ENCODE assay signal across 14 cellular contexts in the genomic region with DNA sequence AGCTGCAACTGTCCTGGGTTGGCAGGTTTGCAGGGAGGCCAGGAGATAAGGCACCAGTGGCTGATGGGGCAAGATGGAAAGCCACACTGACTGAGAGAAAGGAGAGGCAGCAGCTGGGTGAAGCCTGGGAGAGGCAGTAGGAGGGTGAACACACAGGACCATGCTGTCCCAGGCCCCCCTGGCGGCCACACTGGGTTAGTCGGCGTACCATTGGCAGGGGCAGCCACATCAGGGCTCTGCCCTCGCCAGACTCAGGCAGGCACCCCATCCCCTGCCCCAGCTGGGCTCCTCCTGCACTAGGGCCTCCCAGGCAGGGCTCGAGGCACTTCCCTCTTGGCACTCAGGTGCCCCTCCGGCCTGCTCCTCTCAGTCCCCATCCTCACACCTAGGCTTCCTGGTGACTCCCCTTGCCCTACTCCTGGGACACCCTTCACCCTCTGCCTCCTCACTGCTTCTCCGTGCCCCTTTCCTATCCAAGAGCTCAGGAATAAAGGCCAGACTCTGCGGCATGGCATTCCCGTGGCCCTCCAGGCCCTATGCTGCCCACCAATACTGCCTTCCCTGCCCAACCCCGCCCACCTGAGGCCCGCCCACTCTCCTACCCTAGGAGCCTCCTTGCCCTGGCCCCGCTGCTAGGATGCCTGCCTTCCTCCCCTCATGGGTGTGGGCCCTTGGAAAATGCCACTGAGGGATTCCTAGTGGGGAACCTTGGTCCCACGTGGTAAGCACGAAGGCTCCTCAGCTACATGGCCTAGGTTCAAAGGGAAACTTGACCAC. TPM values are rescaled to one million over a fixed set of nuclear protein-coding genes. Genes with fewer than 3 reads are reported as not detected.
DNase-seq lines count a peak whose midpoint lies in the region; ATAC-seq and TF ChIP-seq lines count a peak whose summit lies in the region.
"Had no signal": no experiment of that assay in that cellular context is flagged by ENCODE, and none has a peak within 500 bp of the region (broad histone marks: within the 10 kb centered on the region; RNA-seq: fewer than 3 reads in every experiment).

No MANE protein-coding gene starts in this region.

- peaks cover 28% of the 10 kb centered on the region for H3K4me1 Mint-ChIP-seq in activated CD8-positive, alpha-beta T cell treated with anti-CD3 and anti-CD28 coated beads for 36 hours (ENCODE audit: low read depth)

- no peak overlapping the region for H3K4me3 Mint-ChIP-seq in activated CD8-positive, alpha-beta T cell treated with anti-CD3 and anti-CD28 coated beads for 36 hours
- H3K4me3 Mint-ChIP-seq: B cell had no signal

- no peak overlapping the region for H3K4me3 ChIP-seq in BE2C (ENCODE audit: low read depth, low read length)
- H3K4me3 ChIP-seq in HEK293 (ENCODE audit: low read depth, low read length): no peak overlapping the region
- no peak overlapping the region for H3K4me3 ChIP-seq in lower lobe of right lung
- H3K4me3 ChIP-seq: ovary had no signal

- H3K36me3 ChIP-seq in BE2C (no peaks in the 10 kb centered on the region), HEK293 (ENCODE audit: control insufficient read depth in 2 of 2, insufficient read depth in 1 of 2, low read length in 2 of 2) (peaks cover 0 to 7% of the 10 kb centered on the region in 2 experiments; a peak in 1 of 3 replicates), lower lobe of right lung (no peaks in the 10 kb centered on the region)
- H3K36me3 ChIP-seq: ovary had no signal

- H3K27me3 ChIP-seq in BE2C (no peaks in the 10 kb centered on the region), lower lobe of right lung (ENCODE audit: low read depth) (no peaks in the 10 kb centered on the region)
- H3K27me3 ChIP-seq: ovary had no signal

- peak overlapping the region; percentile 75 for H3K27ac Mint-ChIP-seq in activated CD8-positive, alpha-beta T cell treated with anti-CD3 and anti-CD28 coated beads for 36 hours
- H3K27ac Mint-ChIP-seq: B cell had no signal

- H3K4me1 ChIP-seq in BE2C: no peaks in the 10 kb centered on the region
- no peaks in the 10 kb centered on the region for H3K4me1 ChIP-seq in HEK293 (ENCODE audit: control insufficient read depth, insufficient read depth, low read length)
- peaks cover 24% of the 10 kb centered on the region for H3K4me1 ChIP-seq in lower lobe of right lung

- H3K27ac ChIP-seq in HEK293 (ENCODE audit: extremely low read depth, low read depth, low read length) (no peak overlapping the region), lower lobe of right lung (no peak overlapping the region)
- H3K27ac ChIP-seq: ovary had no signal

- ATAC-seq in activated CD8-positive, alpha-beta T cell treated with anti-CD3 and anti-CD28 coated beads for 36 hours: no peak
- ATAC-seq in lower lobe of right lung (no peak), GM21576 (IDR thresholded peaks at IDR 0.05; ENCODE audit: unreplicated experiment) (no peak)

- TF ChIP-seq CTCF in BE2C (IDR thresholded peaks at IDR 0.05; ENCODE audit: low read depth, low read length): 0 out of 2 replicates have a peak, but pooled peaks have one; percentile 8
- no peak for TF ChIP-seq CTCF in HEK293 (tag by site-specific recombination; IDR thresholded peaks at IDR 0.05)
- no peak for TF ChIP-seq CTCF in activated CD8-positive, alpha-beta T cell treated with anti-CD3 and anti-CD28 coated beads for 36 hours (IDR thresholded peaks at IDR 0.05)
- TF ChIP-seq CTCF in lower lobe of right lung (IDR thresholded peaks at IDR 0.05): no peak

- H3K27me3 Mint-ChIP-seq in activated CD8-positive, alpha-beta T cell treated with anti-CD3 and anti-CD28 coated beads for 36 hours: no peaks in the 10 kb centered on the region
- H3K27me3 Mint-ChIP-seq: B cell had no signal

- H3K9me3 ChIP-seq in BE2C (no peaks in the 10 kb centered on the region), HEK293 (ENCODE audit: control insufficient read depth, insufficient read depth, low read depth, low read length) (no peaks in the 10 kb centered on the region), lower lobe of right lung (no peaks in the 10 kb centered on the region)
- H3K9me3 ChIP-seq: ovary had no signal

- DNase-seq in BE2C (no peak), lower lobe of right lung (peak; percentile 41), hepatic stellate cell (ENCODE audit: low spot score) (no peak), OCI-M2 (lab: John Stamatoyannopoulos, UW; ENCODE audit: unreplicated experiment) (no peak)
- no peak for DNase-seq in activated CD8-positive, alpha-beta T cell treated with anti-CD3 and anti-CD28 coated beads for 36 hours
- no peak for DNase-seq in stimulated activated CD4-positive, alpha-beta T cell treated with anti-CD3 and anti-CD28 coated beads, Interleukin-1b, Interleukin-23, amount 100 ng/mL, for 48 hours
- DNase-seq: activated effector memory CD4-positive, alpha-beta T cell treated with anti-CD3 and anti-CD28 coated beads, Interleukin-2, amount 50 U/mL, for 16 hours; DMS79 treated with DMSO at 0.1 percent for 48 hours; NCI-H2081; substantia nigra had no signal

- POLR2A ChIA-PET in HEK293 (lab: Yijun Ruan, JAX): no interaction called here
- POLR2A ChIA-PET in activated CD8-positive, alpha-beta T cell treated with anti-CD3 and anti-CD28 coated beads for 36 hours (lab: Charles Lee): interaction anchor here (2.3 kb wide), 1 partner anchor 29 kb away, joined by 10 read pairs; a partner anchor contains a TSS

- CTCF ChIA-PET in HEK293 (lab: Yijun Ruan, JAX): interaction anchor here (0.6 to 1.2 kb wide), 2 partner anchors 8 to 16 kb away, joined by 3 read pairs; no protein-coding TSS in a partner anchor
- CTCF ChIA-PET in activated CD8-positive, alpha-beta T cell treated with anti-CD3 and anti-CD28 coated beads for 36 hours (lab: Charles Lee): interaction anchor here (1.2 to 2.2 kb wide), 3 partner anchors 29 to 84 kb away, joined by 5 to 10 read pairs (median 5); no protein-coding TSS in a partner anchor

- no peaks in the 10 kb centered on the region for H3K36me3 Mint-ChIP-seq in activated CD8-positive, alpha-beta T cell treated with anti-CD3 and anti-CD28 coated beads for 36 hours (ENCODE audit: low read depth)

- intact Hi-C loops in activated CD8-positive, alpha-beta T cell treated with anti-CD3 and anti-CD28 coated beads for 36 hours (cut with micrococcal nuclease): no loop called here
- intact Hi-C loops in lower lobe of right lung (cut with DNase I): no loop called here

- no peaks in the 10 kb centered on the region for H3K9me3 Mint-ChIP-seq in activated CD8-positive, alpha-beta T cell treated with anti-CD3 and anti-CD28 coated beads for 36 hours

TF ChIP-seq in HEK293, 187 proteins besides CTCF, POLR2A, EP300 and RAD21:
- TF ChIP-seq EGR2 (tag by site-specific recombination; IDR thresholded peaks at IDR 0.05; ENCODE audit: low read depth): 0 out of 2 replicates have a peak, but pooled peaks have one; percentile 11
- TF ChIP-seq, protein P1, sequence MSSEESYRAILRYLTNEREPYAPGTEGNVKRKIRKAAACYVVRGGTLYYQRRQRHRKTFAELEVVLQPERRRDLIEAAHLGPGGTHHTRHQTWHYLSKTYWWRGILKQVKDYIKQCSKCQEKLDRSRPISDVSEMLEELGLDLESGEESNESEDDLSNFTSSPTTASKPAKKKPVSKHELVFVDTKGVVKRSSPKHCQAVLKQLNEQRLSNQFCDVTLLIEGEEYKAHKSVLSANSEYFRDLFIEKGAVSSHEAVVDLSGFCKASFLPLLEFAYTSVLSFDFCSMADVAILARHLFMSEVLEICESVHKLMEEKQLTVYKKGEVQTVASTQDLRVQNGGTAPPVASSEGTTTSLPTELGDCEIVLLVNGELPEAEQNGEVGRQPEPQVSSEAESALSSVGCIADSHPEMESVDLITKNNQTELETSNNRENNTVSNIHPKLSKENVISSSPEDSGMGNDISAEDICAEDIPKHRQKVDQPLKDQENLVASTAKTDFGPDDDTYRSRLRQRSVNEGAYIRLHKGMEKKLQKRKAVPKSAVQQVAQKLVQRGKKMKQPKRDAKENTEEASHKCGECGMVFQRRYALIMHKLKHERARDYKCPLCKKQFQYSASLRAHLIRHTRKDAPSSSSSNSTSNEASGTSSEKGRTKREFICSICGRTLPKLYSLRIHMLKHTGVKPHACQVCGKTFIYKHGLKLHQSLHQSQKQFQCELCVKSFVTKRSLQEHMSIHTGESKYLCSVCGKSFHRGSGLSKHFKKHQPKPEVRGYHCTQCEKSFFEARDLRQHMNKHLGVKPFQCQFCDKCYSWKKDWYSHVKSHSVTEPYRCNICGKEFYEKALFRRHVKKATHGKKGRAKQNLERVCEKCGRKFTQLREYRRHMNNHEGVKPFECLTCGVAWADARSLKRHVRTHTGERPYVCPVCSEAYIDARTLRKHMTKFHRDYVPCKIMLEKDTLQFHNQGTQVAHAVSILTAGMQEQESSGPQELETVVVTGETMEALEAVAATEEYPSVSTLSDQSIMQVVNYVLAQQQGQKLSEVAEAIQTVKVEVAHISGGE (tag by site-specific recombination; conservative IDR thresholded peaks at IDR 0.05; ENCODE audit: low read depth): no peak

RNA-seq across cellular contexts. Expression of a gene that starts 28.8 kb away (rescaled TPM):
- polyA plus RNA-seq in BE2C (2012; ENCODE audit: insufficient read depth, insufficient read length, low read depth): 56.0 TPM
- 10 to 100 TPM; 19.6 to 21.6 TPM for total RNA-seq in activated CD8-positive, alpha-beta T cell treated with anti-CD3 and anti-CD28 coated beads for 36 hours
- total RNA-seq in lower lobe of right lung: 28.8 TPM
